In genomic region chr17:17729620-17730249, GRCh38 we compare ENCODE assay signal across 8 cellular contexts. TPM values are rescaled to one million over a fixed set of nuclear protein-coding genes. Genes with fewer than 3 reads are reported as not detected.
DNase-seq lines count a peak whose midpoint lies in the region; ATAC-seq and TF ChIP-seq lines count a peak whose summit lies in the region.

No MANE protein-coding gene starts in this region.

- H3K9me2 ChIP-seq in PC-3 (replicated peaks; ENCODE audit: low read length), result no peaks in the 10 kb centered on the region

- peaks cover 13% of the 10 kb centered on the region; the same call in 1 of the 2 replicates for H4K20me1 ChIP-seq in PC-3 (ENCODE audit: low read length)

- H3K27ac ChIP-seq in C4-2B, result peak overlapping the region; percentile 71
- peak overlapping the region; percentile 64 for H3K27ac ChIP-seq in PC-3 (ENCODE audit: low read length)
- peak overlapping the region; percentile 45 to 75 for H3K27ac ChIP-seq in right atrium auricular region

- H3K4me3 ChIP-seq in PC-3 (ENCODE audit: low read length) (no peak overlapping the region), right atrium auricular region (no peak overlapping the region)

- BruUV-seq in PC-3 (replicated peaks; lab: Mats Ljungman, UMichigan), result no TSS peak

- POLR2A ChIA-PET in HEK293T (lab: Yijun Ruan, JAX), result no interaction called here
- POLR2A ChIA-PET in PC-3 (lab: Charles Lee; ENCODE audit: unreplicated experiment), result no interaction called here

- TF ChIP-seq CTCF in C4-2B (conservative IDR thresholded peaks at IDR 0.05) (no peak; the same call in 1 of the 2 replicates), PC-3 (conservative IDR thresholded peaks at IDR 0.05; ENCODE audit: low read depth, low read length) (peak; percentile 91), right atrium auricular region (IDR thresholded peaks at IDR 0.05) (peak; percentile 26 to 62)

- H2AFZ ChIP-seq in PC-3 (ENCODE audit: low read length), result no peak overlapping the region

- peak; percentile 39 for DNase-seq in HEK293T (ENCODE audit: extremely low spot score)
- peak; percentile 76 for DNase-seq in PC-3
- DNase-seq in activated naive CD4-positive, alpha-beta T cell treated with Interleukin-2 at 50 U/mL for 16 hours, result peak; percentile 55
- DNase-seq in right atrium auricular region (ENCODE audit: low spot score), result no peak
- peak; percentile 42 to 53 for DNase-seq in stimulated activated CD4-positive, alpha-beta T cell treated with anti-CD3 and anti-CD28 coated beads, Interleukin-4, amount 100 ng/mL, for 4 hours
- DNase-seq in ecto neural progenitor cell (ENCODE audit: low spot score), result no peak

- H3K27me3 ChIP-seq in PC-3 (ENCODE audit: low read length) (no peaks in the 10 kb centered on the region), right atrium auricular region (no peaks in the 10 kb centered on the region)

- H3K4me1 ChIP-seq in PC-3 (ENCODE audit: insufficient read depth, low read length) (peaks cover 37% of the 10 kb centered on the region), right atrium auricular region (peaks cover 0 to 72% of the 10 kb centered on the region in 2 donors)

- H3K4me2 ChIP-seq in PC-3 (ENCODE audit: low read length), result peak overlapping the region; percentile 42

- H3K9ac ChIP-seq in PC-3 (ENCODE audit: low read length), result peak overlapping the region; percentile 48

- H3K36me3 ChIP-seq in PC-3 (ENCODE audit: low read depth, low read length) (0 out of 2 replicates have a peak, but pooled peaks cover 5% of the 10 kb centered on the region), right atrium auricular region (no peaks in the 10 kb centered on the region)

- H3K9me3 ChIP-seq in PC-3 (ENCODE audit: low read length), result no peaks in the 10 kb centered on the region
- no peaks in the 10 kb centered on the region for H3K9me3 ChIP-seq in right atrium auricular region

- peaks cover 84% of the 10 kb centered on the region for H3K79me2 ChIP-seq in PC-3 (ENCODE audit: low read length)

- ATAC-seq in PC-3, result peak; percentile 66
- ATAC-seq in HG03460 (IDR thresholded peaks at IDR 0.05; ENCODE audit: unreplicated experiment), result no peak

- no peaks in the 10 kb centered on the region for H3F3A ChIP-seq in PC-3 (ENCODE audit: low read length, unreplicated experiment)

- CTCF ChIA-PET in HEK293T (lab: Yijun Ruan, JAX) (interaction anchor here (1.0 kb wide), 1 partner anchor 208 kb away, joined by 4 read pairs; no protein-coding TSS in a partner anchor), PC-3 (lab: Charles Lee) (no interaction called here)

- intact Hi-C loops in PC-3 (cut with micrococcal nuclease), result loop anchor here (1.0 to 2.0 kb wide), 2 partner anchors 18 to 35 kb away; no protein-coding TSS in a partner anchor

TF ChIP-seq in HEK293T, 16 proteins besides CTCF, POLR2A, EP300 and RAD21:
- TF ChIP-seq SP1 (IDR thresholded peaks at IDR 0.05) (no peak), ARNT (IDR thresholded peaks at IDR 0.05) (no peak), BHLHE40 (IDR thresholded peaks at IDR 0.05; ENCODE audit: borderline replicate concordance) (no peak), SUZ12 (IDR thresholded peaks at IDR 0.05) (no peak), L3MBTL2 (conservative IDR thresholded peaks at IDR 0.05) (no peak), ZNF384 (IDR thresholded peaks at IDR 0.05) (no peak), TARDBP (IDR thresholded peaks at IDR 0.05) (no peak), FOXA1 (IDR thresholded peaks at IDR 0.05) (no peak), FOXM1 (IDR thresholded peaks at IDR 0.05; ENCODE audit: borderline replicate concordance) (no peak), HDGF (IDR thresholded peaks at IDR 0.05; ENCODE audit: borderline replicate concordance) (no peak), NFRKB (IDR thresholded peaks at IDR 0.05) (no peak), ELF4 (IDR thresholded peaks at IDR 0.05) (no peak)
- TF ChIP-seq, protein P1, sequence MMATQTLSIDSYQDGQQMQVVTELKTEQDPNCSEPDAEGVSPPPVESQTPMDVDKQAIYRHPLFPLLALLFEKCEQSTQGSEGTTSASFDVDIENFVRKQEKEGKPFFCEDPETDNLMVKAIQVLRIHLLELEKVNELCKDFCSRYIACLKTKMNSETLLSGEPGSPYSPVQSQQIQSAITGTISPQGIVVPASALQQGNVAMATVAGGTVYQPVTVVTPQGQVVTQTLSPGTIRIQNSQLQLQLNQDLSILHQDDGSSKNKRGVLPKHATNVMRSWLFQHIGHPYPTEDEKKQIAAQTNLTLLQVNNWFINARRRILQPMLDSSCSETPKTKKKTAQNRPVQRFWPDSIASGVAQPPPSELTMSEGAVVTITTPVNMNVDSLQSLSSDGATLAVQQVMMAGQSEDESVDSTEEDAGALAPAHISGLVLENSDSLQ (IDR thresholded peaks at IDR 0.05), result no peak

RNA-seq across cellular contexts. Expression of gene RAI1, which starts 48.5 kb away (rescaled TPM):
- total RNA-seq in PC-3 (2014; rRNA removed) (33.0 and 64.2 TPM in 2 replicates), right atrium auricular region (10 to 100 TPM; 23.8 to 24.9 TPM)

Comparison
In these comparisons a context has a peak if more than half of its experiments do, and no peak if none do; other contexts are left out.
1. DNase-seq: peak in HEK293T (single experiment), PC-3 (single experiment), activated naive CD4-positive, alpha-beta T cell treated with Interleukin-2 at 50 U/mL for 16 hours (single experiment) and stimulated activated CD4-positive, alpha-beta T cell treated with anti-CD3 and anti-CD28 coated beads, Interleukin-4, amount 100 ng/mL, for 4 hours (2 of 2); none in right atrium auricular region (single experiment) and ecto neural progenitor cell (single experiment).
2. Peak in every context shown above with its lines, with median percentiles within 50 percentile points of each other: H3K27ac ChIP-seq.